ENCODE assay signal across 15 cellular contexts in genomic region chr17:17796787-17797061, GRCh38. TPM values are rescaled to one million over a fixed set of nuclear protein-coding genes. Genes with fewer than 3 reads are reported as not detected.
DNase-seq lines count a peak whose midpoint lies in the region; ATAC-seq and TF ChIP-seq lines count a peak whose summit lies in the region.
"Had no signal": no experiment of that assay in that cellular context is flagged by ENCODE, and none has a peak within 500 bp of the region (broad histone marks: within the 10 kb centered on the region; RNA-seq: fewer than 3 reads in every experiment).

No MANE protein-coding gene starts in this region.

- peak overlapping the region; percentile 58 for H3K9ac ChIP-seq in BLaER1
- peak overlapping the region in 8 of 11 experiments; percentile 0 to 56 (median 38); a peak in 11 of 22 replicates for H3K9ac ChIP-seq in BLaER1 treated with 17β-estradiol and CSF1 and Interleukin-3, amounts not matched to agents 10 nM and 100 nM
- H3K9ac ChIP-seq in neuronal stem cell (ENCODE audit: low read depth, low read length, poor library complexity), result no peak overlapping the region

- peak overlapping the region; percentile 58 for H3K27ac ChIP-seq in BLaER1
- H3K27ac ChIP-seq in BLaER1 treated with 17β-estradiol and CSF1 and Interleukin-3, amounts not matched to agents 10 nM and 100 nM, result peak overlapping the region in 3 of 11 experiments; percentile 25 to 59 (median 48); a peak in 5 of 22 replicates
- peak overlapping the region; percentile 22 for H3K27ac ChIP-seq in RWPE1
- H3K27ac ChIP-seq in neuronal stem cell (replicated peaks; ENCODE audit: low read length), result no peak overlapping the region
- H3K27ac ChIP-seq: C4-2B had no signal

- H3K27me3 ChIP-seq in BLaER1, result no peaks in the 10 kb centered on the region
- H3K27me3 ChIP-seq in BLaER1 treated with 17β-estradiol and CSF1 and Interleukin-3, amounts not matched to agents 10 nM and 100 nM, result 0 out of 22 replicates have a peak, but pooled peaks cover 0 to 5% (median 0%) of the 10 kb centered on the region in 11 experiments
- H3K27me3 ChIP-seq in neuronal stem cell (ENCODE audit: control insufficient read depth in 3 of 3, insufficient read depth in 3 of 3, low read depth in 1 of 3, low read length in 3 of 3), result no peaks in the 10 kb centered on the region

- H3K4me3 ChIP-seq in BLaER1 (no peak overlapping the region), neuronal stem cell (ENCODE audit: low read length in 2 of 2) (no peak overlapping the region)
- no peak overlapping the region for H3K4me3 ChIP-seq in BLaER1 treated with 17β-estradiol and CSF1 and Interleukin-3, amounts not matched to agents 10 nM and 100 nM

- no peak overlapping the region for H2BK5ac ChIP-seq in neuronal stem cell (ENCODE audit: low read length)

- peaks cover 100% of the 10 kb centered on the region for H4K20me1 ChIP-seq in BLaER1
- peaks cover 70 to 100% (median 96%) of the 10 kb centered on the region in 11 experiments for H4K20me1 ChIP-seq in BLaER1 treated with 17β-estradiol and CSF1 and Interleukin-3, amounts not matched to agents 10 nM and 100 nM

- H3K18ac ChIP-seq in neuronal stem cell (ENCODE audit: low read length), result no peak overlapping the region

- H2AK5ac ChIP-seq in neuronal stem cell (ENCODE audit: low read depth, low read length), result no peak overlapping the region

- H3K9me3 ChIP-seq in BLaER1 (no peaks in the 10 kb centered on the region), neuronal stem cell (replicated peaks in 1 of 2; ENCODE audit: control insufficient read depth in 2 of 2, insufficient read depth in 1 of 2, low read depth in 1 of 2, low read length in 2 of 2) (peaks cover 0 to 2% of the 10 kb centered on the region in 2 donors)
- no peaks in the 10 kb centered on the region for H3K9me3 ChIP-seq in BLaER1 treated with 17β-estradiol and CSF1 and Interleukin-3, amounts not matched to agents 10 nM and 100 nM (replicated peaks in 1 of 11)
- H3K9me3 ChIP-seq: Caco-2 had no signal

- H3K14ac ChIP-seq in neuronal stem cell (ENCODE audit: low read length), result no peak overlapping the region

- CTCF ChIA-PET in RWPE1 (lab: Yijun Ruan, JAX), result no interaction called here

- WGBS in neuronal stem cell (ENCODE audit: extremely low coverage in 2 of 2, insufficient read length in 2 of 2, insufficient replicate concordance in 1 of 2), 2 donors, result no CpG with 5 or more reads among the region's 13 CpGs

- H2AFZ ChIP-seq in neuronal stem cell (ENCODE audit: low read length), result no peak overlapping the region

- peak overlapping the region; percentile 17 for H4K8ac ChIP-seq in neuronal stem cell (ENCODE audit: low read depth, low read length)

- no peak overlapping the region for H2BK120ac ChIP-seq in neuronal stem cell (ENCODE audit: low read depth, low read length)

- peak overlapping the region; percentile 3 for H2BK12ac ChIP-seq in neuronal stem cell (ENCODE audit: low read length)

- ATAC-seq in HG02798 (IDR thresholded peaks at IDR 0.05; ENCODE audit: poor library complexity, unreplicated experiment) (no peak), GM21737 (IDR thresholded peaks at IDR 0.05; ENCODE audit: unreplicated experiment) (no peak)
- ATAC-seq: CD8-positive, alpha-beta T cell had no signal

- DNase-seq in RWPE1 (ENCODE audit: low spot score), result no peak
- DNase-seq in neuronal stem cell (ENCODE audit: low spot score), result no peak
- no peak for DNase-seq in NCI-H1417 treated with DMSO at 0.1 percent for 48 hours (lab: John Stamatoyannopoulos, UW)
- DNase-seq: ACHN; Caco-2; Calu3; CD4-positive, alpha-beta T cell; CD8-positive, alpha-beta T cell; DMS79 treated with DMSO at 0.1 percent for 48 hours; GF-D8 had no signal

- H3K23ac ChIP-seq in neuronal stem cell (ENCODE audit: low read depth, low read length, poor library complexity), result no peak overlapping the region

- POLR2A ChIA-PET in RWPE1 (lab: Yijun Ruan, JAX; ENCODE audit: low non-redundant PET), result no interaction called here

- peaks cover 84% of the 10 kb centered on the region for H3K4me1 ChIP-seq in BLaER1
- H3K4me1 ChIP-seq in BLaER1 treated with 17β-estradiol and CSF1 and Interleukin-3, amounts not matched to agents 10 nM and 100 nM, result peaks cover 26 to 80% (median 68%) of the 10 kb centered on the region in 10 experiments
- peaks cover 24 to 27% of the 10 kb centered on the region in 2 donors for H3K4me1 ChIP-seq in neuronal stem cell (ENCODE audit: control insufficient read depth in 2 of 2, insufficient read depth in 1 of 2, low read depth in 1 of 2, low read length in 2 of 2)
- H3K4me1 ChIP-seq: Caco-2 had no signal

- H3K36me3 ChIP-seq in BLaER1 (peaks cover 84% of the 10 kb centered on the region), neuronal stem cell (replicated peaks in 1 of 2; ENCODE audit: control insufficient read depth in 2 of 2, insufficient read depth in 2 of 2, low read length in 2 of 2) (peaks cover 68 to 85% of the 10 kb centered on the region in 2 donors)
- peaks cover 42 to 86% (median 79%) of the 10 kb centered on the region in 11 experiments for H3K36me3 ChIP-seq in BLaER1 treated with 17β-estradiol and CSF1 and Interleukin-3, amounts not matched to agents 10 nM and 100 nM

- no peak overlapping the region for H3K4ac ChIP-seq in neuronal stem cell (ENCODE audit: low read length)

- H3K4me2 ChIP-seq in BLaER1 (peak overlapping the region; percentile 80), neuronal stem cell (ENCODE audit: insufficient read depth, low read length, poor library complexity, severe bottlenecking) (no peak overlapping the region)
- H3K4me2 ChIP-seq in BLaER1 treated with 17β-estradiol and CSF1 and Interleukin-3, amounts not matched to agents 10 nM and 100 nM, result peak overlapping the region; percentile 28 to 86 (median 70); a peak in 21 of 22 replicates

- no peak overlapping the region for H4K91ac ChIP-seq in neuronal stem cell (ENCODE audit: low read depth, low read length, poor library complexity)

- H2BK15ac ChIP-seq in neuronal stem cell (ENCODE audit: low read length), result no peak overlapping the region

- peaks cover 38% of the 10 kb centered on the region for H3K79me1 ChIP-seq in neuronal stem cell (ENCODE audit: low read depth, low read length)

- no peak for TF ChIP-seq CTCF in RWPE1 (conservative IDR thresholded peaks at IDR 0.05; ENCODE audit: low read depth)

RNA-seq across cellular contexts. Expression of gene SREBF1, which starts 40.1 kb away (rescaled TPM):
- 57.8 TPM for polyA plus RNA-seq in neuronal stem cell (2013, experiment 1 of 2)
- 61.7 TPM for polyA plus RNA-seq in neuronal stem cell (2013, experiment 2 of 2)
